Comparison of ENCODE assay signal across 3 cellular contexts in genomic region chr2:213252206-213252605, GRCh38.
TF ChIP-seq lines count a peak whose summit lies in the region.

No MANE protein-coding gene starts in this region.

TF ChIP-seq in GM12891, 5 proteins besides CTCF, POLR2A, EP300 and RAD21:
- no peak for TF ChIP-seq PAX5 (IDR thresholded peaks at IDR 0.05; ENCODE audit: insufficient read depth, low read length, severe bottlenecking)
- no peak for TF ChIP-seq TAF1 (IDR thresholded peaks at IDR 0.05; ENCODE audit: low read depth, low read length)
- TF ChIP-seq POLR2AphosphoS5 (IDR thresholded peaks at IDR 0.05; ENCODE audit: low read depth, low read length), result no peak
- TF ChIP-seq SPI1 (IDR thresholded peaks at IDR 0.05; ENCODE audit: low read depth, low read length), result no peak
- TF ChIP-seq POU2F2 (IDR thresholded peaks at IDR 0.05; ENCODE audit: low read depth, low read length), result no peak

TF ChIP-seq in IMR-90, 13 proteins besides CTCF, POLR2A, EP300 and RAD21:
- no peak for TF ChIP-seq RFX5 (IDR thresholded peaks at IDR 0.05; ENCODE audit: low read depth, low read length)
- TF ChIP-seq CEBPB (IDR thresholded peaks at IDR 0.05; ENCODE audit: low read depth, low read length), result no peak
- TF ChIP-seq CHD1 (IDR thresholded peaks at IDR 0.05; ENCODE audit: low read depth, low read length), result no peak
- TF ChIP-seq MAZ (IDR thresholded peaks at IDR 0.05; ENCODE audit: borderline replicate concordance, low read depth, low read length), result no peak
- no peak for TF ChIP-seq ELK1 (IDR thresholded peaks at IDR 0.05; ENCODE audit: borderline replicate concordance, low read depth, low read length)
- TF ChIP-seq NFE2L2 (IDR thresholded peaks at IDR 0.05; ENCODE audit: low read depth, low read length), result no peak
- TF ChIP-seq MXI1 (IDR thresholded peaks at IDR 0.05; ENCODE audit: borderline replicate concordance, low read depth, low read length), result no peak
- TF ChIP-seq BHLHE40 (IDR thresholded peaks at IDR 0.05; ENCODE audit: low read depth, low read length), result no peak
- no peak for TF ChIP-seq USF2 (IDR thresholded peaks at IDR 0.05; ENCODE audit: low read depth, low read length)
- no peak for TF ChIP-seq MAFK (IDR thresholded peaks at IDR 0.05; ENCODE audit: low read depth, low read length)
- no peak for TF ChIP-seq RCOR1 (IDR thresholded peaks at IDR 0.05; ENCODE audit: insufficient replicate concordance, low read length)
- no peak for TF ChIP-seq SMC3 (IDR thresholded peaks at IDR 0.05; ENCODE audit: low read depth, low read length)
- TF ChIP-seq FOS (IDR thresholded peaks at IDR 0.05; ENCODE audit: low read depth, low read length), result no peak

TF ChIP-seq in H1, 55 proteins besides CTCF, POLR2A, EP300 and RAD21:
- TF ChIP-seq NANOG (IDR thresholded peaks at IDR 0.05; ENCODE audit: insufficient read depth, low read depth, low read length, poor library complexity, severe bottlenecking) (no peak), CREB1 (IDR thresholded peaks at IDR 0.05) (no peak), NRF1 (IDR thresholded peaks at IDR 0.05; ENCODE audit: low read depth, low read length) (no peak), CBX5 (IDR thresholded peaks at IDR 0.05; ENCODE audit: low read depth, low read length) (no peak), SAP30 (IDR thresholded peaks at IDR 0.05; ENCODE audit: insufficient read depth, insufficient replicate concordance, low read length) (no peak), CHD2 (IDR thresholded peaks at IDR 0.05; ENCODE audit: low read length) (no peak), RFX5 (IDR thresholded peaks at IDR 0.05; ENCODE audit: borderline replicate concordance, low read depth, low read length) (no peak), JUND (IDR thresholded peaks at IDR 0.05; ENCODE audit: low read length) (no peak), EZH2 (IDR thresholded peaks at IDR 0.05; ENCODE audit: low read depth, low read length, severe bottlenecking) (no peak), ATF3 (IDR thresholded peaks at IDR 0.05; ENCODE audit: insufficient read depth, low read depth, low read length) (no peak)
TF ChIP-seq in H1: peak in this region for 0.
